Comparison of ENCODE assay signal across 20 cellular contexts in genomic region chr11:114084414-114084813, GRCh38. TPM values are rescaled to one million over a fixed set of nuclear protein-coding genes. Genes with fewer than 3 reads are reported as not detected.
DNase-seq lines count a peak whose midpoint lies in the region; ATAC-seq and TF ChIP-seq lines count a peak whose summit lies in the region.
"Had no signal": no experiment of that assay in that cellular context is flagged by ENCODE, and none has a peak within 500 bp of the region (broad histone marks: within the 10 kb centered on the region; RNA-seq: fewer than 3 reads in every experiment).

No MANE protein-coding gene starts in this region.

- H3K4me3 ChIP-seq in heart right ventricle (no peak overlapping the region), upper lobe of left lung (peak overlapping the region in 1 of 4 donors; percentile 2), mucosa of descending colon (no peak overlapping the region)
- H3K4me3 ChIP-seq: PC-9 had no signal

- no peaks in the 10 kb centered on the region for H3K27me3 Mint-ChIP-seq in T-helper 17 cell
- H3K27me3 Mint-ChIP-seq in natural killer cell treated with Interleukin-12 subunit alpha and Interleukin-12 subunit beta and Interleukin-15 and Interleukin-18, amount 100 ng/mL, for 72 hours: no peaks in the 10 kb centered on the region

- H3K4me1 ChIP-seq in heart right ventricle (peaks cover 60 to 100% (median 99%) of the 10 kb centered on the region in 9 donors), upper lobe of left lung (peaks cover 98 to 100% (median 100%) of the 10 kb centered on the region in 4 donors), mucosa of descending colon (ENCODE audit: low read depth) (peaks cover 48% of the 10 kb centered on the region)

- no peak for DNase-seq in heart right ventricle
- no peak for DNase-seq in left ventricle myocardium superior
- DNase-seq in T-helper 17 cell: no peak
- no peak for DNase-seq in natural killer cell treated with Interleukin-12 subunit alpha and Interleukin-12 subunit beta and Interleukin-15 and Interleukin-18, amount 100 ng/mL, for 72 hours (ENCODE audit: low spot score)
- DNase-seq in upper lobe of left lung: no peak
- no peak for DNase-seq in mucosa of descending colon
- no peak for DNase-seq in HPDE6-E6E7 (ENCODE audit: extremely low spot score)
- DNase-seq: activated T-cell treated with anti-CD3 and anti-CD28 coated beads, Interleukin-2, amount 50 U/mL, for 72 hours; brain microvascular endothelial cell; CD4-positive, alpha-beta T cell; DND-41; foreskin fibroblast; kidney glomerular epithelial cell; NCI-H1694; NCI-H446 treated with DMSO at 0.1 percent for 48 hours; PC-9 had no signal

- 52 to 61% methylated on average over 4 of the region's 4 CpGs for WGBS in heart right ventricle, 2 donors
- WGBS in upper lobe of left lung, 2 donors: 65 to 78% methylated on average over 4 of the region's 4 CpGs

- no peak for TF ChIP-seq CTCF in heart right ventricle (IDR thresholded peaks at IDR 0.05)
- TF ChIP-seq CTCF in upper lobe of left lung (IDR thresholded peaks at IDR 0.05): no peak
- TF ChIP-seq CTCF in mucosa of descending colon (IDR thresholded peaks at IDR 0.05): no peak

- no peak for TF ChIP-seq EP300 in upper lobe of left lung (IDR thresholded peaks at IDR 0.05)

- no peaks in the 10 kb centered on the region for H3K36me3 Mint-ChIP-seq in T-helper 17 cell (ENCODE audit: low read depth)
- no peaks in the 10 kb centered on the region for H3K36me3 Mint-ChIP-seq in natural killer cell treated with Interleukin-12 subunit alpha and Interleukin-12 subunit beta and Interleukin-15 and Interleukin-18, amount 100 ng/mL, for 72 hours
- H3K36me3 Mint-ChIP-seq: activated naive CD4-positive, alpha-beta T cell treated with anti-CD3 and anti-CD28 coated beads, Interleukin-2, amount 50 U/mL, for 24 hours had no signal

- peaks cover 0 to 29% (median 0%) of the 10 kb centered on the region in 9 donors for H3K36me3 ChIP-seq in heart right ventricle
- H3K36me3 ChIP-seq in upper lobe of left lung: peaks cover 0 to 65% (median 28%) of the 10 kb centered on the region in 4 donors
- H3K36me3 ChIP-seq in mucosa of descending colon (ENCODE audit: low read depth): no peaks in the 10 kb centered on the region
- H3K36me3 ChIP-seq: brain microvascular endothelial cell had no signal

- H3K27ac ChIP-seq in heart right ventricle (peak overlapping the region in 9 of 10 donors; percentile 6 to 96 (median 61)), upper lobe of left lung (peak overlapping the region; percentile 1 to 87 (median 64))
- H3K27ac ChIP-seq: brain microvascular endothelial cell, PC-9 had no signal

- H3K4me3 Mint-ChIP-seq in T-helper 17 cell: peak overlapping the region; percentile 41
- peak overlapping the region; percentile 17 for H3K4me3 Mint-ChIP-seq in natural killer cell treated with Interleukin-12 subunit alpha and Interleukin-12 subunit beta and Interleukin-15 and Interleukin-18, amount 100 ng/mL, for 72 hours
- H3K4me3 Mint-ChIP-seq: activated naive CD4-positive, alpha-beta T cell treated with anti-CD3 and anti-CD28 coated beads, Interleukin-2, amount 50 U/mL, for 24 hours; activated T-cell treated with anti-CD3 and anti-CD28 coated beads, Interleukin-2, amount 50 U/mL, for 72 hours; CD4-positive, alpha-beta T cell; T-helper 2 cell treated with Interferon-gamma antibody and Interleukin-4, amounts not matched to agents 5 μg/mL and 100 μg/mL, for 36 hours had no signal

- no peaks in the 10 kb centered on the region for H3K9me3 ChIP-seq in heart right ventricle
- H3K9me3 ChIP-seq in T-helper 17 cell (ENCODE audit: control insufficient read depth, low read length, poor library complexity, severe bottlenecking): no peaks in the 10 kb centered on the region
- no peaks in the 10 kb centered on the region for H3K9me3 ChIP-seq in upper lobe of left lung
- H3K9me3 ChIP-seq in mucosa of descending colon: no peaks in the 10 kb centered on the region

- intact Hi-C loops in heart right ventricle (cut with DNase I) (loop anchor here in 1 of 10 donors (5.0 kb wide), 2 partner anchors 38 to 83 kb away; no protein-coding TSS in a partner anchor), left ventricle myocardium superior (cut with micrococcal nuclease) (no loop called here), mucosa of descending colon (cut with DNase I, micrococcal nuclease) (no loop called here)

- no peak for TF ChIP-seq POLR2A in upper lobe of left lung (IDR thresholded peaks at IDR 0.05)

- peaks cover 62% of the 10 kb centered on the region for H3K4me1 Mint-ChIP-seq in T-helper 17 cell
- peaks cover 75 to 89% of the 10 kb centered on the region in 2 donors for H3K4me1 Mint-ChIP-seq in natural killer cell treated with Interleukin-12 subunit alpha and Interleukin-12 subunit beta and Interleukin-15 and Interleukin-18, amount 100 ng/mL, for 72 hours (ENCODE audit: low read depth in 2 of 2)

- H3K27ac Mint-ChIP-seq in T-helper 17 cell: peak overlapping the region; percentile 99
- H3K27ac Mint-ChIP-seq in natural killer cell treated with Interleukin-12 subunit alpha and Interleukin-12 subunit beta and Interleukin-15 and Interleukin-18, amount 100 ng/mL, for 72 hours: peak overlapping the region; percentile 47 to 87
- H3K27ac Mint-ChIP-seq: activated naive CD4-positive, alpha-beta T cell treated with anti-CD3 and anti-CD28 coated beads, Interleukin-2, amount 50 U/mL, for 24 hours; activated T-cell treated with anti-CD3 and anti-CD28 coated beads, Interleukin-2, amount 50 U/mL, for 72 hours; CD4-positive, alpha-beta T cell; T-helper 2 cell treated with Interferon-gamma antibody and Interleukin-4, amounts not matched to agents 5 μg/mL and 100 μg/mL, for 36 hours had no signal

- H3K27me3 ChIP-seq in heart right ventricle: no peaks in the 10 kb centered on the region
- no peaks in the 10 kb centered on the region for H3K27me3 ChIP-seq in upper lobe of left lung
- H3K27me3 ChIP-seq: brain microvascular endothelial cell had no signal

- no peaks in the 10 kb centered on the region for H3K9me3 Mint-ChIP-seq in natural killer cell treated with Interleukin-12 subunit alpha and Interleukin-12 subunit beta and Interleukin-15 and Interleukin-18, amount 100 ng/mL, for 72 hours
- H3K9me3 Mint-ChIP-seq: activated naive CD4-positive, alpha-beta T cell treated with anti-CD3 and anti-CD28 coated beads, Interleukin-2, amount 50 U/mL, for 24 hours; activated T-cell treated with anti-CD3 and anti-CD28 coated beads, Interleukin-2, amount 50 U/mL, for 72 hours; CD4-positive, alpha-beta T cell; T-helper 2 cell treated with Interferon-gamma antibody and Interleukin-4, amounts not matched to agents 5 μg/mL and 100 μg/mL, for 36 hours had no signal

- ATAC-seq in heart right ventricle (no peak), left ventricle myocardium superior (no peak), T-helper 17 cell (no peak), upper lobe of left lung (ENCODE audit: low FRiP score in 2 of 2) (no peak), GM19328 (IDR thresholded peaks at IDR 0.05; ENCODE audit: unreplicated experiment) (no peak), mucosa of descending colon (no peak)
- ATAC-seq in natural killer cell treated with Interleukin-12 subunit alpha and Interleukin-12 subunit beta and Interleukin-15 and Interleukin-18, amount 100 ng/mL, for 72 hours: no peak
- ATAC-seq: activated T-cell treated with anti-CD3 and anti-CD28 coated beads, Interleukin-2, amount 50 U/mL, for 72 hours had no signal

RNA-seq across cellular contexts. Expression of gene ZBTB16, which starts 24.9 kb away (rescaled TPM):
- total RNA-seq in heart right ventricle (100 to 1,000 TPM in 1 of 10 donors, 10 to 100 TPM in 9; 18.3 to 108 (median 72.9) TPM), left ventricle myocardium superior (67.3 TPM), T-helper 17 cell (10 to 100 TPM; 17.2 to 20.7 TPM), upper lobe of left lung (100 to 1,000 TPM; 110 to 584 (median 179) TPM), mucosa of descending colon (10 to 100 TPM in 2 of 3 donors, 1 to 10 TPM in 1; 4.9 to 82.1 (median 48.8) TPM)
- polyA plus RNA-seq in heart right ventricle: 10 to 100 TPM; 21.1 to 39.6 TPM
- total RNA-seq in natural killer cell treated with Interleukin-12 subunit alpha and Interleukin-12 subunit beta and Interleukin-15 and Interleukin-18, amount 100 ng/mL, for 72 hours: 10 to 100 TPM in 1 of 2 donors, 1 to 10 TPM in 1; 2.7 to 13.1 TPM
- total RNA-seq: M059J had no signal
